In the genomic region with DNA sequence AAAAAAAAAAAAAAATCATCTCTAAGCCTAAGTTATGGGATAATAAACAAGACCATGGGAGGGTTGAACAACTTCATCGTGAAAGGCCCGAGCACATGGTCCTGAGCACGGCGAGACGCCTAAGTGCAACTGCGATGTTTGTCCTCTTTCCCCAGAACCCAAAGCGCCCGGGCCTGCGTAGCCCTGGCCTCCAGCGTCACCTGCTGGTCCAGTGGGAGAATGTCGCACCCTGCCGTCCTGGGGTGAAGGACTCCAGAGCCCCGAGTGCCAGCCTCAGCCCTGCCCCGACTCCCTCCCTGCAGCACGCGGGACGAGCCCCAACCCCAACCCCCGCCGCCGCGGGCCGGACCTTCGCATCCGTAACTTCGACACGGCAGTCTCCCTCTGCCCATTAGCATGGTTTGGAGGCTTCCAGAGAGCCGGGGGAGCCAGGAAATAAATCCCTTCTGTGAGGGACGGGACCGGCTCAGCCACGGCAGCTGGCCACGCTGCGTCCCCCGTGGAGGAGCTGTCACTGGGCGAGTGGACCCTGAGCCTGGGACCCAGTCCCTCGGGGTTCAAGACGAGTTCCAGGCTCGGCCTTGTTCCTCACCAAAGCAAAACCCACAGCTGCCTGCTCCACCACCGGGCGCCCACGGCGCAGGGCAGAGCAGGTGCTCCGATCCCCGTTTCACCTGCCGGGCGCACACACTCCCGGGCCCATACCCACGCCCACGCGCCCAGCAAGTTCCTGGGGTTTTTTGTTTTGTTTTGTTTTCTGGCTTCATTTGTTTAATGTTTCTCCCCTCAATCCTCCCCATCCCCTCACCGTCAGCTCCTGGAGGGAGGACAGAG, we compare ENCODE assay signal across 9 cellular contexts.
DNase-seq lines count a peak whose midpoint lies in the region; ATAC-seq and TF ChIP-seq lines count a peak whose summit lies in the region.
"Had no signal": no experiment of that assay in that cellular context is flagged by ENCODE, and none has a peak within 500 bp of the region (broad histone marks: within the 10 kb centered on the region; RNA-seq: fewer than 3 reads in every experiment).

No MANE protein-coding gene starts in this region.

- no peaks in the 10 kb centered on the region for H3K9me3 Mint-ChIP-seq in dendritic cell treated with granulocyte-macrophage colony-stimulating factor and Interleukin-4, amounts not matched to agents 40 ng/mL and 50 ng/mL, for 4 days

- TF ChIP-seq RAD21 in liver (IDR thresholded peaks at IDR 0.05) = peak; percentile 86 to 95

- H3K4me3 Mint-ChIP-seq in dendritic cell treated with granulocyte-macrophage colony-stimulating factor and Interleukin-4, amounts not matched to agents 40 ng/mL and 50 ng/mL, for 4 days = peak overlapping the region; percentile 43

- intact Hi-C loops in dendritic cell treated with granulocyte-macrophage colony-stimulating factor and Interleukin-4, amounts not matched to agents 40 ng/mL and 50 ng/mL, for 4 days (cut with micrococcal nuclease) = loop anchor here (1.0 to 10.0 kb wide), 3 partner anchors 90 to 636 kb away; no protein-coding TSS in a partner anchor

- ATAC-seq in GM18517 (IDR thresholded peaks at IDR 0.05; ENCODE audit: unreplicated experiment) = peak; percentile 81
- peak; percentile 83 for ATAC-seq in HG03045 (IDR thresholded peaks at IDR 0.05; ENCODE audit: unreplicated experiment)

- peaks cover 12% of the 10 kb centered on the region for H3K4me1 Mint-ChIP-seq in dendritic cell treated with granulocyte-macrophage colony-stimulating factor and Interleukin-4, amounts not matched to agents 40 ng/mL and 50 ng/mL, for 4 days (ENCODE audit: low read depth)

- H3K4me3 ChIP-seq in AG10803 (ENCODE audit: low read length) (peak overlapping the region; percentile 48), liver (ENCODE audit: low read depth in 1 of 3, low read length in 3 of 3) (peak overlapping the region in 2 of 3 donors; percentile 33 to 48)
- H3K4me3 ChIP-seq: SK-N-MC had no signal

- no peak overlapping the region for H3K27ac ChIP-seq in liver (ENCODE audit: low read depth in 1 of 2, low read length in 2 of 2)
- H3K27ac ChIP-seq: SK-N-MC had no signal

- H3K36me3 Mint-ChIP-seq in dendritic cell treated with granulocyte-macrophage colony-stimulating factor and Interleukin-4, amounts not matched to agents 40 ng/mL and 50 ng/mL, for 4 days (ENCODE audit: low read depth) = no peaks in the 10 kb centered on the region

- H3K9me3 ChIP-seq in liver (ENCODE audit: control insufficient read depth in 4 of 4, low read length in 3 of 4) = no peaks in the 10 kb centered on the region

- no peak overlapping the region for H3K9ac ChIP-seq in liver (ENCODE audit: low read depth in 1 of 2, low read length in 2 of 2)

- peaks cover 8 to 14% (median 11%) of the 10 kb centered on the region in 4 donors for H3K4me1 ChIP-seq in liver (ENCODE audit: control insufficient read depth in 4 of 4, insufficient read depth in 4 of 4, low read length in 3 of 4)

- H3K27ac Mint-ChIP-seq in dendritic cell treated with granulocyte-macrophage colony-stimulating factor and Interleukin-4, amounts not matched to agents 40 ng/mL and 50 ng/mL, for 4 days = no peak overlapping the region

- 2% methylated on average over 50 of the region's 50 CpGs for WGBS in liver

- peak; percentile 88 for TF ChIP-seq CTCF in AG10803 (conservative IDR thresholded peaks at IDR 0.05; ENCODE audit: low read length)
- TF ChIP-seq CTCF in liver (IDR thresholded peaks at IDR 0.05; ENCODE audit: low read depth, low read length, missing input control) = peak; percentile 82

- DNase-seq in AG10803 (ENCODE audit: low read depth) (peak; percentile 65), NCI-H2171 treated with DMSO at 0.1 percent for 48 hours (lab: John Stamatoyannopoulos, UW) (peak; percentile 64)
- DNase-seq in activated CD4-positive, alpha-beta T cell treated with anti-CD3 and anti-CD28 coated beads for 24 hours (ENCODE audit: low read depth in 2 of 2) = peak; percentile 53 to 65
- peak; percentile 64 for DNase-seq in stimulated activated CD4-positive, alpha-beta T cell treated with anti-CD3 and anti-CD28 coated beads, Interleukin-4, amount 100 ng/mL, for 1 hour

- peaks cover 0 to 20% (median 3%) of the 10 kb centered on the region in 4 donors for H3K27me3 ChIP-seq in liver (ENCODE audit: control insufficient read depth in 4 of 4, insufficient read depth in 4 of 4, low read length in 3 of 4)

- H3K36me3 ChIP-seq in liver (ENCODE audit: control insufficient read depth in 4 of 4, insufficient read depth in 3 of 4, low read depth in 1 of 4, low read length in 3 of 4) = no peaks in the 10 kb centered on the region

- peaks cover 73% of the 10 kb centered on the region for H3K27me3 Mint-ChIP-seq in dendritic cell treated with granulocyte-macrophage colony-stimulating factor and Interleukin-4, amounts not matched to agents 40 ng/mL and 50 ng/mL, for 4 days

TF ChIP-seq in liver, 16 proteins besides CTCF, POLR2A, EP300 and RAD21:
- TF ChIP-seq HNF4G (IDR thresholded peaks at IDR 0.05) = no peak
- no peak for TF ChIP-seq YY1 (IDR thresholded peaks at IDR 0.05)
- no peak for TF ChIP-seq RXRA (IDR thresholded peaks at IDR 0.05)
- TF ChIP-seq SP1 (IDR thresholded peaks at IDR 0.05) = no peak
- no peak for TF ChIP-seq HNF4A (conservative IDR thresholded peaks at IDR 0.05)
- TF ChIP-seq, protein P1, sequence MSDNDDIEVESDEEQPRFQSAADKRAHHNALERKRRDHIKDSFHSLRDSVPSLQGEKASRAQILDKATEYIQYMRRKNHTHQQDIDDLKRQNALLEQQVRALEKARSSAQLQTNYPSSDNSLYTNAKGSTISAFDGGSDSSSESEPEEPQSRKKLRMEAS (IDR thresholded peaks at IDR 0.05) = no peak
- TF ChIP-seq EGR1 (IDR thresholded peaks at IDR 0.05; ENCODE audit: low read depth in 2 of 2) = no peak
- TF ChIP-seq, protein P2, sequence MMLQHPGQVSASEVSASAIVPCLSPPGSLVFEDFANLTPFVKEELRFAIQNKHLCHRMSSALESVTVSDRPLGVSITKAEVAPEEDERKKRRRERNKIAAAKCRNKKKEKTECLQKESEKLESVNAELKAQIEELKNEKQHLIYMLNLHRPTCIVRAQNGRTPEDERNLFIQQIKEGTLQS (IDR thresholded peaks at IDR 0.05) = no peak
- no peak for TF ChIP-seq TAF1 (conservative IDR thresholded peaks at IDR 0.05)
- no peak for TF ChIP-seq GABPA (IDR thresholded peaks at IDR 0.05 in 1 of 2, conservative IDR thresholded peaks at IDR 0.05 in 1 of 2)
